13 cellular contexts compared by ENCODE assay signal in the genomic region with DNA sequence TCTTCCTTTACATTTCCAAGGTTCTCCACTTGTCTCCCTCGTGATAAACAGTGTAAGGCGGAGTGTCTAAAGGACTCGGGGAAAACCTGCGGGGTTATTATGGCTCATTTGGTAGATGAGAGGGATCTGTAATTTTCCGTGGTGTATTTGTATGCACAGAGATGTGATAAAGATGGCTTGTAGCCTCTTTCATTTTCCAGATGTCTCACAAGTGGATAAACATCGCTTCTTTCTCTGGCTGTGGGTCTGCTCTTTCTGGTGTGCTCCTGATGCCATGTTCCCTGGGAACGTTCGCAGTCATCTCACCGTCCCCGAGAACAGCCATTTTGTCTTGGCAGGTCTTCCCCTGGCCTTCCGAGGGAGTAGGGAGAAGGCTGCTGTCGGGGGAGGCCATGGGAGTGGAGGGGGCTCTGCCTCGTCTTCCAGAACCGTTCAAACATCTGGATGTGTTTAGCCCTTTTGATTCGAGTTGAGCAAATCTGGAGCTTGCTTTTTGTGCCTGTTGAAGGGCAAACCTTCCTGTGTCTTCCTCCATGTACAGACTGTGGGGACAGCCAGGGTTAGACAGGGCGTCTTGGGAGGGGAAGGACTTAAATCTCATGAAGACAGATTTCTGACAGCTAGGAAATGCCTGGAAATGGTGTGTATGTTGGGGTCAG.
A peak's percentile ranks its signal among the peaks of the same experiment; 100 is the strongest.
DNase-seq lines count a peak whose midpoint lies in the region; ATAC-seq and TF ChIP-seq lines count a peak whose summit lies in the region.
"Had no signal": no experiment of that assay in that cellular context is flagged by ENCODE, and none has a peak within 500 bp of the region (broad histone marks: within the 10 kb centered on the region; RNA-seq: fewer than 3 reads in every experiment).

No MANE protein-coding gene starts in this region.

- H3K9me3 ChIP-seq in HEK293 (ENCODE audit: control insufficient read depth, insufficient read depth, low read depth, low read length), result no peaks in the 10 kb centered on the region
- no peaks in the 10 kb centered on the region for H3K9me3 ChIP-seq in heart left ventricle
- H3K9me3 ChIP-seq in spleen, result no peaks in the 10 kb centered on the region
- H3K9me3 ChIP-seq: esophagus squamous epithelium, Peyer's patch, stomach had no signal

- H3K4me3 ChIP-seq in HEK293 (ENCODE audit: low read depth, low read length) (no peak overlapping the region), heart left ventricle (no peak overlapping the region), spleen (no peak overlapping the region)
- H3K4me3 ChIP-seq: esophagus squamous epithelium, Peyer's patch, stomach had no signal

- WGBS in heart left ventricle, 4 donors, result 69 to 74% (median 72%) methylated on average over 16 of the region's 16 CpGs
- 64 to 81% (median 71%) methylated on average over 16 of the region's 16 CpGs for WGBS in spleen, 5 donors

- DNase-seq in NCI-H345 (lab: John Stamatoyannopoulos, UW), result peak; percentile 67
- no peak for DNase-seq in heart left ventricle
- no peak for DNase-seq in spleen
- DNase-seq in GM13976 (ENCODE audit: low spot score), result no peak
- no peak for DNase-seq in kidney tubule cell (ENCODE audit: low spot score)
- DNase-seq in amygdala (lab: John Stamatoyannopoulos, UW), result no peak
- DNase-seq: CD8-positive, alpha-beta T cell; cerebellar nuclear complex; esophagus squamous epithelium; NCI-H2171 treated with DMSO at 0.1 percent for 48 hours; Peyer's patch; stomach had no signal

- peak in 3 of 4 donors; percentile 4 to 21 (median 5) for ATAC-seq in heart left ventricle
- ATAC-seq: CD8-positive, alpha-beta T cell had no signal

- TF ChIP-seq CTCF in HEK293 (tag by site-specific recombination; IDR thresholded peaks at IDR 0.05), result no peak
- no peak for TF ChIP-seq CTCF in heart left ventricle (IDR thresholded peaks at IDR 0.05)
- no peak for TF ChIP-seq CTCF in spleen (IDR thresholded peaks at IDR 0.05 in 8 of 11, conservative IDR thresholded peaks at IDR 0.05 in 3 of 11)
- TF ChIP-seq CTCF in GM13976 (IDR thresholded peaks at IDR 0.05; ENCODE audit: borderline replicate concordance, control extremely low read depth, extremely low read depth, insufficient read depth, missing control alignments), result no peak

- H3K27ac ChIP-seq in HEK293 (ENCODE audit: extremely low read depth, low read depth, low read length), result peak overlapping the region; percentile 10; the same call in 1 of the 2 replicates
- H3K27ac ChIP-seq in heart left ventricle, result peak overlapping the region in 10 of 12 donors; percentile 11 to 74 (median 56)
- H3K27ac ChIP-seq in spleen, result peak overlapping the region in 6 of 8 donors; percentile 9 to 56 (median 35)
- H3K27ac ChIP-seq: Peyer's patch, stomach had no signal

- POLR2A ChIA-PET in HEK293 (lab: Yijun Ruan, JAX), result no interaction called here

- H3K4me1 ChIP-seq in HEK293 (ENCODE audit: control insufficient read depth, insufficient read depth, low read length) (peaks cover 15% of the 10 kb centered on the region), heart left ventricle (peaks cover 0 to 36% (median 6%) of the 10 kb centered on the region in 12 donors), spleen (peaks cover 0 to 41% (median 17%) of the 10 kb centered on the region in 6 donors)

- H3K36me3 ChIP-seq in HEK293 (ENCODE audit: control insufficient read depth in 2 of 2, insufficient read depth in 1 of 2, low read length in 2 of 2), result no peaks in the 10 kb centered on the region; a peak in 1 of 3 replicates
- H3K36me3 ChIP-seq in heart left ventricle, result no peaks in the 10 kb centered on the region
- H3K36me3 ChIP-seq in spleen, result no peaks in the 10 kb centered on the region
- H3K36me3 ChIP-seq: esophagus squamous epithelium, Peyer's patch, stomach had no signal

- intact Hi-C loops in heart left ventricle (cut with DNase I), result no loop called here
- intact Hi-C loops in spleen (cut with DNase I; ENCODE audit: low total_unique reads), result no loop called here

- TF ChIP-seq POLR2A in heart left ventricle (IDR thresholded peaks at IDR 0.05), result no peak
- TF ChIP-seq POLR2A in spleen (IDR thresholded peaks at IDR 0.05), result no peak

- CTCF ChIA-PET in HEK293 (lab: Yijun Ruan, JAX), result interaction anchor here (0.6 to 0.7 kb wide), 2 partner anchors 17 to 77 kb away, joined by 3 to 6 read pairs; no protein-coding TSS in a partner anchor

- H3K27me3 ChIP-seq in heart left ventricle, result no peaks in the 10 kb centered on the region
- no peaks in the 10 kb centered on the region for H3K27me3 ChIP-seq in spleen (replicated peaks in 1 of 7)
- H3K27me3 ChIP-seq: esophagus squamous epithelium, Peyer's patch, stomach had no signal

- in situ Hi-C loops in GM13976 (cut with MboI; ENCODE audit: low sequenced_read_pairs, unreplicated experiment), result no loop called here

TF ChIP-seq in HEK293, 187 proteins besides CTCF, POLR2A, EP300 and RAD21 (continues in another document):
- TF ChIP-seq, protein P1, sequence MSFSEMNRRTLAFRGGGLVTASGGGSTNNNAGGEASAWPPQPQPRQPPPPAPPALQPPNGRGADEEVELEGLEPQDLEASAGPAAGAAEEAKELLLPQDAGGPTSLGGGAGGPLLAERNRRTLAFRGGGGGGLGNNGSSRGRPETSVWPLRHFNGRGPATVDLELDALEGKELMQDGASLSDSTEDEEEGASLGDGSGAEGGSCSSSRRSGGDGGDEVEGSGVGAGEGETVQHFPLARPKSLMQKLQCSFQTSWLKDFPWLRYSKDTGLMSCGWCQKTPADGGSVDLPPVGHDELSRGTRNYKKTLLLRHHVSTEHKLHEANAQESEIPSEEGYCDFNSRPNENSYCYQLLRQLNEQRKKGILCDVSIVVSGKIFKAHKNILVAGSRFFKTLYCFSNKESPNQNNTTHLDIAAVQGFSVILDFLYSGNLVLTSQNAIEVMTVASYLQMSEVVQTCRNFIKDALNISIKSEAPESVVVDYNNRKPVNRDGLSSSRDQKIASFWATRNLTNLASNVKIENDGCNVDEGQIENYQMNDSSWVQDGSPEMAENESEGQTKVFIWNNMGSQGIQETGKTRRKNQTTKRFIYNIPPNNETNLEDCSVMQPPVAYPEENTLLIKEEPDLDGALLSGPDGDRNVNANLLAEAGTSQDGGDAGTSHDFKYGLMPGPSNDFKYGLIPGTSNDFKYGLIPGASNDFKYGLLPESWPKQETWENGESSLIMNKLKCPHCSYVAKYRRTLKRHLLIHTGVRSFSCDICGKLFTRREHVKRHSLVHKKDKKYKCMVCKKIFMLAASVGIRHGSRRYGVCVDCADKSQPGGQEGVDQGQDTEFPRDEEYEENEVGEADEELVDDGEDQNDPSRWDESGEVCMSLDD (tag by site-specific recombination; IDR thresholded peaks at IDR 0.05), result no peak
- TF ChIP-seq ZNF626 (tag by site-specific recombination; IDR thresholded peaks at IDR 0.05) (no peak), ZNF664 (tag by site-specific recombination; IDR thresholded peaks at IDR 0.05) (no peak), ZBTB17 (tag by site-specific recombination; IDR thresholded peaks at IDR 0.05) (0 out of 2 replicates have a peak, but pooled peaks have one; percentile 21), ZNF571 (tag by site-specific recombination; IDR thresholded peaks at IDR 0.05) (no peak)
- TF ChIP-seq, protein P2, sequence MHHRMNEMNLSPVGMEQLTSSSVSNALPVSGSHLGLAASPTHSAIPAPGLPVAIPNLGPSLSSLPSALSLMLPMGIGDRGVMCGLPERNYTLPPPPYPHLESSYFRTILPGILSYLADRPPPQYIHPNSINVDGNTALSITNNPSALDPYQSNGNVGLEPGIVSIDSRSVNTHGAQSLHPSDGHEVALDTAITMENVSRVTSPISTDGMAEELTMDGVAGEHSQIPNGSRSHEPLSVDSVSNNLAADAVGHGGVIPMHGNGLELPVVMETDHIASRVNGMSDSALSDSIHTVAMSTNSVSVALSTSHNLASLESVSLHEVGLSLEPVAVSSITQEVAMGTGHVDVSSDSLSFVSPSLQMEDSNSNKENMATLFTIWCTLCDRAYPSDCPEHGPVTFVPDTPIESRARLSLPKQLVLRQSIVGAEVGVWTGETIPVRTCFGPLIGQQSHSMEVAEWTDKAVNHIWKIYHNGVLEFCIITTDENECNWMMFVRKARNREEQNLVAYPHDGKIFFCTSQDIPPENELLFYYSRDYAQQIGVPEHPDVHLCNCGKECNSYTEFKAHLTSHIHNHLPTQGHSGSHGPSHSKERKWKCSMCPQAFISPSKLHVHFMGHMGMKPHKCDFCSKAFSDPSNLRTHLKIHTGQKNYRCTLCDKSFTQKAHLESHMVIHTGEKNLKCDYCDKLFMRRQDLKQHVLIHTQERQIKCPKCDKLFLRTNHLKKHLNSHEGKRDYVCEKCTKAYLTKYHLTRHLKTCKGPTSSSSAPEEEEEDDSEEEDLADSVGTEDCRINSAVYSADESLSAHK (tag by site-specific recombination; IDR thresholded peaks at IDR 0.05), result no peak
- TF ChIP-seq, protein P3, sequence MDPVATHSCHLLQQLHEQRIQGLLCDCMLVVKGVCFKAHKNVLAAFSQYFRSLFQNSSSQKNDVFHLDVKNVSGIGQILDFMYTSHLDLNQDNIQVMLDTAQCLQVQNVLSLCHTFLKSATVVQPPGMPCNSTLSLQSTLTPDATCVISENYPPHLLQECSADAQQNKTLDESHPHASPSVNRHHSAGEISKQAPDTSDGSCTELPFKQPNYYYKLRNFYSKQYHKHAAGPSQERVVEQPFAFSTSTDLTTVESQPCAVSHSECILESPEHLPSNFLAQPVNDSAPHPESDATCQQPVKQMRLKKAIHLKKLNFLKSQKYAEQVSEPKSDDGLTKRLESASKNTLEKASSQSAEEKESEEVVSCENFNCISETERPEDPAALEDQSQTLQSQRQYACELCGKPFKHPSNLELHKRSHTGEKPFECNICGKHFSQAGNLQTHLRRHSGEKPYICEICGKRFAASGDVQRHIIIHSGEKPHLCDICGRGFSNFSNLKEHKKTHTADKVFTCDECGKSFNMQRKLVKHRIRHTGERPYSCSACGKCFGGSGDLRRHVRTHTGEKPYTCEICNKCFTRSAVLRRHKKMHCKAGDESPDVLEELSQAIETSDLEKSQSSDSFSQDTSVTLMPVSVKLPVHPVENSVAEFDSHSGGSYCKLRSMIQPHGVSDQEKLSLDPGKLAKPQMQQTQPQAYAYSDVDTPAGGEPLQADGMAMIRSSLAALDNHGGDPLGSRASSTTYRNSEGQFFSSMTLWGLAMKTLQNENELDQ (tag by site-specific recombination; IDR thresholded peaks at IDR 0.05; ENCODE audit: low read depth), result 0 out of 2 replicates have a peak, but pooled peaks have one; percentile 57
- TF ChIP-seq, protein P4, sequence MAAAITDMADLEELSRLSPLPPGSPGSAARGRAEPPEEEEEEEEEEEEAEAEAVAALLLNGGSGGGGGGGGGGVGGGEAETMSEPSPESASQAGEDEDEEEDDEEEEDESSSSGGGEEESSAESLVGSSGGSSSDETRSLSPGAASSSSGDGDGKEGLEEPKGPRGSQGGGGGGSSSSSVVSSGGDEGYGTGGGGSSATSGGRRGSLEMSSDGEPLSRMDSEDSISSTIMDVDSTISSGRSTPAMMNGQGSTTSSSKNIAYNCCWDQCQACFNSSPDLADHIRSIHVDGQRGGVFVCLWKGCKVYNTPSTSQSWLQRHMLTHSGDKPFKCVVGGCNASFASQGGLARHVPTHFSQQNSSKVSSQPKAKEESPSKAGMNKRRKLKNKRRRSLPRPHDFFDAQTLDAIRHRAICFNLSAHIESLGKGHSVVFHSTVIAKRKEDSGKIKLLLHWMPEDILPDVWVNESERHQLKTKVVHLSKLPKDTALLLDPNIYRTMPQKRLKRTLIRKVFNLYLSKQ (tag by site-specific recombination; IDR thresholded peaks at IDR 0.05; ENCODE audit: borderline replicate concordance), result no peak
